1 cellular context compared by ENCODE assay signal in the genomic region with DNA sequence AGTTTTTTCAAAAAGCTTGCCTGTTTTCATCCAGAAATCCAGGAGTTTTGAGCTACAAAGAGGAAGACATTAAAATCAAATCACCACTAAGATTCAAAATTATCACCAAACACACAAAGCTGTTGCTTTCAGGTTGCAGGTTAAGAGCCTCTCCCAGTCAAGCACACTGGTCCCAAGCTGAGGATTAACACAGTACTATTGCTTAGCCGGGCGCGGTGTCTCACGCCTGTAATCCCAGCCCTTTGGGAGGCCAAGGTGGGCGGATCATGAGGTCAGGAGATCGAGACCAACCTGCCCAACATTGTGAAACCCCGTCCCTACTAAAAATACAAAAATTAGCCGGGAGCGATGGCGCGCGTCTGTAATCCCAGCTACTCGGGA.
TF ChIP-seq lines count a peak whose summit lies in the region.

No MANE protein-coding gene starts in this region.

TF ChIP-seq in HepG2, 621 proteins besides CTCF, POLR2A, EP300 and RAD21 (continued from another document):
- TF ChIP-seq, protein P1, sequence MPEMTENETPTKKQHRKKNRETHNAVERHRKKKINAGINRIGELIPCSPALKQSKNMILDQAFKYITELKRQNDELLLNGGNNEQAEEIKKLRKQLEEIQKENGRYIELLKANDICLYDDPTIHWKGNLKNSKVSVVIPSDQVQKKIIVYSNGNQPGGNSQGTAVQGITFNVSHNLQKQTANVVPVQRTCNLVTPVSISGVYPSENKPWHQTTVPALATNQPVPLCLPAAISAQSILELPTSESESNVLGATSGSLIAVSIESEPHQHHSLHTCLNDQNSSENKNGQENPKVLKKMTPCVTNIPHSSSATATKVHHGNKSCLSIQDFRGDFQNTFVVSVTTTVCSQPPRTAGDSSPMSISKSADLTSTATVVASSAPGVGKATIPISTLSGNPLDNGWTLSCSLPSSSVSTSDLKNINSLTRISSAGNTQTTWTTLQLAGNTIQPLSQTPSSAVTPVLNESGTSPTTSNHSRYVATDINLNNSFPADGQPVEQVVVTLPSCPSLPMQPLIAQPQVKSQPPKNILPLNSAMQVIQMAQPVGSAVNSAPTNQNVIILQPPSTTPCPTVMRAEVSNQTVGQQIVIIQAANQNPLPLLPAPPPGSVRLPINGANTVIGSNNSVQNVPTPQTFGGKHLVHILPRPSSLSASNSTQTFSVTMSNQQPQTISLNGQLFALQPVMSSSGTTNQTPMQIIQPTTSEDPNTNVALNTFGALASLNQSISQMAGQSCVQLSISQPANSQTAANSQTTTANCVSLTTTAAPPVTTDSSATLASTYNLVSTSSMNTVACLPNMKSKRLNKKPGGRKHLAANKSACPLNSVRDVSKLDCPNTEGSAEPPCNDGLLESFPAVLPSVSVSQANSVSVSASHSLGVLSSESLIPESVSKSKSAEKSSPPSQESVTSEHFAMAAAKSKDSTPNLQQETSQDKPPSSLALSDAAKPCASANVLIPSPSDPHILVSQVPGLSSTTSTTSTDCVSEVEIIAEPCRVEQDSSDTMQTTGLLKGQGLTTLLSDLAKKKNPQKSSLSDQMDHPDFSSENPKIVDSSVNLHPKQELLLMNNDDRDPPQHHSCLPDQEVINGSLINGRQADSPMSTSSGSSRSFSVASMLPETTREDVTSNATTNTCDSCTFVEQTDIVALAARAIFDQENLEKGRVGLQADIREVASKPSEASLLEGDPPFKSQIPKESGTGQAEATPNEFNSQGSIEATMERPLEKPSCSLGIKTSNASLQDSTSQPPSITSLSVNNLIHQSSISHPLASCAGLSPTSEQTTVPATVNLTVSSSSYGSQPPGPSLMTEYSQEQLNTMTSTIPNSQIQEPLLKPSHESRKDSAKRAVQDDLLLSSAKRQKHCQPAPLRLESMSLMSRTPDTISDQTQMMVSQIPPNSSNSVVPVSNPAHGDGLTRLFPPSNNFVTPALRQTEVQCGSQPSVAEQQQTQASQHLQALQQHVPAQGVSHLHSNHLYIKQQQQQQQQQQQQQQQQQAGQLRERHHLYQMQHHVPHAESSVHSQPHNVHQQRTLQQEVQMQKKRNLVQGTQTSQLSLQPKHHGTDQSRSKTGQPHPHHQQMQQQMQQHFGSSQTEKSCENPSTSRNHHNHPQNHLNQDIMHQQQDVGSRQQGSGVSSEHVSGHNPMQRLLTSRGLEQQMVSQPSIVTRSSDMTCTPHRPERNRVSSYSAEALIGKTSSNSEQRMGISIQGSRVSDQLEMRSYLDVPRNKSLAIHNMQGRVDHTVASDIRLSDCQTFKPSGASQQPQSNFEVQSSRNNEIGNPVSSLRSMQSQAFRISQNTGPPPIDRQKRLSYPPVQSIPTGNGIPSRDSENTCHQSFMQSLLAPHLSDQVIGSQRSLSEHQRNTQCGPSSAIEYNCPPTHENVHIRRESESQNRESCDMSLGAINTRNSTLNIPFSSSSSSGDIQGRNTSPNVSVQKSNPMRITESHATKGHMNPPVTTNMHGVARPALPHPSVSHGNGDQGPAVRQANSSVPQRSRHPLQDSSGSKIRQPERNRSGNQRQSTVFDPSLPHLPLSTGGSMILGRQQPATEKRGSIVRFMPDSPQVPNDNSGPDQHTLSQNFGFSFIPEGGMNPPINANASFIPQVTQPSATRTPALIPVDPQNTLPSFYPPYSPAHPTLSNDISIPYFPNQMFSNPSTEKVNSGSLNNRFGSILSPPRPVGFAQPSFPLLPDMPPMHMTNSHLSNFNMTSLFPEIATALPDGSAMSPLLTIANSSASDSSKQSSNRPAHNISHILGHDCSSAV (CRISPR knock-in tag; IDR thresholded peaks at IDR 0.05; ENCODE audit: borderline replicate concordance): no peak
TF ChIP-seq in HepG2: peak in this region for 0.
